In genomic region chr6:37484786-37485170, GRCh38 we compare ENCODE assay signal across 1 cellular context.
TF ChIP-seq lines count a peak whose summit lies in the region.

No MANE protein-coding gene starts in this region.

TF ChIP-seq in neural cell, 6 proteins besides CTCF, POLR2A, EP300 and RAD21 (continued from another document):
- TF ChIP-seq REST (IDR thresholded peaks at IDR 0.05; ENCODE audit: borderline replicate concordance) = no peak
- no peak for TF ChIP-seq MXI1 (conservative IDR thresholded peaks at IDR 0.05; ENCODE audit: poor library complexity, severe bottlenecking)
- no peak for TF ChIP-seq POLR2AphosphoS5 (IDR thresholded peaks at IDR 0.05)
- TF ChIP-seq TAF1 (IDR thresholded peaks at IDR 0.05; ENCODE audit: low read depth) = no peak
TF ChIP-seq in neural cell: peak in this region for 0.
